In the genomic region with DNA sequence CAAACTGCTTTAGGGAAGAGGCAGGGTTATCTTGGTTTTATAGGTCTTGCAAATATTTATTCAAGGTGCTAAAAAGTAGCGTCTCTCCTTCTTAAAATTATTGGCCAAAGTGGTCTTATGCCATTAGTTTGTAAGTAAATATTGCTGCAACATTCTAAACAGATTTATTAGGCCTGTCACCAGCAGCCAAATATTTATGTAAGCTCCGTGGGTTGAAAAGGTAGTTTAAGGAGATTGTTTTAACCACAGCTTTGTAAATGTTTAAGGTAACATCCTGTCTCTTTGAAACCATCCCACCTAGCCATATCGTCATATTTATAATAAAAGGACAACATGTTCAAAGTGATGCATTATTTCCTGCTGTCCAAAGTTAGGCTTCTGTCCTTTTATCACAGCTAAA, we compare ENCODE assay signal across 26 cellular contexts.
"Had no signal": no experiment of that assay in that cellular context is flagged by ENCODE, and none has a peak within 500 bp of the region (broad histone marks: within the 10 kb centered on the region; RNA-seq: fewer than 3 reads in every experiment).

No MANE protein-coding gene starts in this region.

- H3K4me3 Mint-ChIP-seq: nephron; neural progenitor cell; stimulated activated effector memory CD8-positive, alpha-beta T cell treated with anti-CD3 and anti-CD28 coated beads, Interleukin-12 subunit alpha, Interleukin-12 subunit beta, amount 100 ng/mL, for 72 hours; stimulated activated naive B cell treated with anti-CD40 and anti-IgM and Interleukin-4, amounts not matched to agents 10 μg/mL and 1 μg/mL and 100 μg/mL, for 72 hours; stimulated activated naive CD8-positive, alpha-beta T cell treated with anti-CD3 and anti-CD28 coated beads, Interleukin-15, Interleukin-2, amounts not matched to agents 100 ng/mL and 50 ng/mL, for 24 hours had no signal

- H3K36me3 Mint-ChIP-seq: neural progenitor cell; stimulated activated effector memory CD8-positive, alpha-beta T cell treated with anti-CD3 and anti-CD28 coated beads, Interleukin-12 subunit alpha, Interleukin-12 subunit beta, amount 100 ng/mL, for 72 hours; stimulated activated naive B cell treated with anti-CD40 and anti-IgM and Interleukin-4, amounts not matched to agents 10 μg/mL and 1 μg/mL and 100 μg/mL, for 72 hours had no signal

- H3K4me1 Mint-ChIP-seq: nephron; neural progenitor cell; stimulated activated effector memory CD8-positive, alpha-beta T cell treated with anti-CD3 and anti-CD28 coated beads, Interleukin-12 subunit alpha, Interleukin-12 subunit beta, amount 100 ng/mL, for 72 hours; stimulated activated naive B cell treated with anti-CD40 and anti-IgM and Interleukin-4, amounts not matched to agents 10 μg/mL and 1 μg/mL and 100 μg/mL, for 72 hours had no signal

- H3K4me1 ChIP-seq: neural progenitor cell, parathyroid adenoma, psoas muscle, right lobe of liver, stomach, tibial nerve, vagina had no signal

- H3K27ac Mint-ChIP-seq: nephron; neural progenitor cell; progenitor cell of endocrine pancreas; stimulated activated effector memory CD8-positive, alpha-beta T cell treated with anti-CD3 and anti-CD28 coated beads, Interleukin-12 subunit alpha, Interleukin-12 subunit beta, amount 100 ng/mL, for 72 hours; stimulated activated naive B cell treated with anti-CD40 and anti-IgM and Interleukin-4, amounts not matched to agents 10 μg/mL and 1 μg/mL and 100 μg/mL, for 72 hours; stimulated activated naive CD8-positive, alpha-beta T cell treated with anti-CD3 and anti-CD28 coated beads, Interleukin-15, Interleukin-2, amounts not matched to agents 100 ng/mL and 50 ng/mL, for 24 hours had no signal

- H3K36me3 ChIP-seq: neural progenitor cell, ovary, right lobe of liver, sigmoid colon, stomach, thoracic aorta, thyroid gland, tibial nerve, upper lobe of left lung, vagina had no signal

- H3K4me3 ChIP-seq: neural progenitor cell, ovary, psoas muscle, right lobe of liver, sigmoid colon, stomach, thoracic aorta, thyroid gland, tibial nerve, upper lobe of left lung, vagina had no signal

- H3K9me3 ChIP-seq: ovary, psoas muscle, right lobe of liver, sigmoid colon, stomach, thoracic aorta, thyroid gland, tibial nerve, upper lobe of left lung, vagina had no signal

- H2AFZ ChIP-seq: neural progenitor cell, parathyroid adenoma had no signal

- H3K9me3 Mint-ChIP-seq: nephron; neural progenitor cell; stimulated activated effector memory CD8-positive, alpha-beta T cell treated with anti-CD3 and anti-CD28 coated beads, Interleukin-12 subunit alpha, Interleukin-12 subunit beta, amount 100 ng/mL, for 72 hours; stimulated activated naive B cell treated with anti-CD40 and anti-IgM and Interleukin-4, amounts not matched to agents 10 μg/mL and 1 μg/mL and 100 μg/mL, for 72 hours had no signal

- DNase-seq: occipital lobe; ovary; posterior cingulate gyrus; psoas muscle; right cardiac atrium; right lobe of liver; sigmoid colon; small intestine; stimulated activated CD4-positive, alpha-beta T cell treated with anti-CD3 and anti-CD28 coated beads, Interleukin-15, amount 100 ng/mL, for 24 hours; stimulated activated CD4-positive, alpha-beta T cell treated with anti-CD3 and anti-CD28 coated beads, Interleukin-2, amount 100 ng/mL, for 24 hours; stimulated activated CD4-positive, alpha-beta T cell treated with anti-CD3 and anti-CD28 coated beads, Interleukin-2, amount 100 ng/mL, for 48 hours; stimulated activated CD4-positive, alpha-beta T cell treated with anti-CD3 and anti-CD28 coated beads, Interleukin-4, amount 100 ng/mL, for 24 hours; stimulated activated naive B cell treated with anti-CD40 and anti-IgM and Interleukin-4, amounts not matched to agents 10 μg/mL and 1 μg/mL and 100 μg/mL, for 72 hours; stimulated activated naive CD4-positive, alpha-beta T cell treated with Interleukin-2 at 50 U/mL for 16 hours; stomach; thyroid gland; upper lobe of left lung had no signal

- H3K27me3 Mint-ChIP-seq: stimulated activated naive B cell treated with anti-CD40 and anti-IgM and Interleukin-4, amounts not matched to agents 10 μg/mL and 1 μg/mL and 100 μg/mL, for 72 hours had no signal

- H3K9ac ChIP-seq: neural progenitor cell, parathyroid adenoma had no signal

- H3K4me2 ChIP-seq: neural progenitor cell had no signal

- H3K27ac ChIP-seq: neural progenitor cell, ovary, parathyroid adenoma, psoas muscle, right lobe of liver, sigmoid colon, thoracic aorta, thyroid gland, tibial nerve, upper lobe of left lung, vagina had no signal

- ATAC-seq: psoas muscle; right cardiac atrium; right lobe of liver; stimulated activated effector memory CD8-positive, alpha-beta T cell treated with anti-CD3 and anti-CD28 coated beads, Interleukin-12 subunit alpha, Interleukin-12 subunit beta, amount 100 ng/mL, for 72 hours; stimulated activated naive B cell treated with anti-CD40 and anti-IgM and Interleukin-4, amounts not matched to agents 10 μg/mL and 1 μg/mL and 100 μg/mL, for 72 hours had no signal

- H3K79me2 ChIP-seq: parathyroid adenoma had no signal

- H3K27me3 ChIP-seq: neural progenitor cell, ovary, right lobe of liver, sigmoid colon, stomach, thyroid gland, tibial nerve, upper lobe of left lung, vagina had no signal
